Comparison of ENCODE assay signal across 1 cellular context in genomic region chr2:216222650-216223352, GRCh38.
TF ChIP-seq lines count a peak whose summit lies in the region.

No MANE protein-coding gene starts in this region.

TF ChIP-seq in H1, 55 proteins besides CTCF, POLR2A, EP300 and RAD21 (continued from another document):
- TF ChIP-seq CHD7 (IDR thresholded peaks at IDR 0.05; ENCODE audit: insufficient replicate concordance, low read length) (no peak), CBX5 (IDR thresholded peaks at IDR 0.05; ENCODE audit: low read depth, low read length) (no peak)
TF ChIP-seq in H1: peak in this region for 0.
